9 cellular contexts compared by ENCODE assay signal in the genomic region with DNA sequence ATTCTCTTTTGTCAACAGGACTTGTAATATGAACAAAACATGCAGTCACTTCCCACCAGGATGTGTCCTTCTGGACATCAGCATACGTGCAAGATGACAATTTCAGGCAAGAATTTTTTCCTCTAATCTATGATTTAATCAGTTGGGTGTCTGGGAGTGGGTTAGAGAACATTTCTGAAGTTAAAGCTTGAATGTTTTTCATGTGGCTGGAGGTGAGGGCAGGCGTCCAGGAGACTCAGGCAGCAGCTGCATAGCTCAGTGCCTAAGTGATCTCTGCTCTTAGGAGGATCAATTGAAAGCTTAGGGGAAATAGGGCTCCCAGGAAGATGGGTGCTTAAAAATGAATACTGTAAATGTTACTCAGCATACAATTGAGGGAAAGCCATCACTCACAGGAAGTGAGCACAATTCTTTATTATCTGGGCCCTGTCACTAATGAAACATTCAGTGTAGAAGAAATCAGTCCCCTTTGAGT.
DNase-seq lines count a peak whose midpoint lies in the region; ATAC-seq and TF ChIP-seq lines count a peak whose summit lies in the region.
"Had no signal": no experiment of that assay in that cellular context is flagged by ENCODE, and none has a peak within 500 bp of the region (broad histone marks: within the 10 kb centered on the region; RNA-seq: fewer than 3 reads in every experiment).

No MANE protein-coding gene starts in this region.

- H3K27ac ChIP-seq in lung (ENCODE audit: low read depth in 1 of 2, low read length in 1 of 2) (peak overlapping the region; percentile 90 to 92), upper lobe of left lung (peak overlapping the region; percentile 58 to 75 (median 67))
- H3K27ac ChIP-seq: C4-2B had no signal

- TF ChIP-seq CTCF in activated CD8-positive, alpha-beta T cell treated with anti-CD3 and anti-CD28 coated beads for 36 hours (IDR thresholded peaks at IDR 0.05): no peak
- TF ChIP-seq CTCF in chondrocyte (IDR thresholded peaks at IDR 0.05) (no peak), lung (IDR thresholded peaks at IDR 0.05; ENCODE audit: control extremely low read depth, extremely low read depth) (no peak), upper lobe of left lung (IDR thresholded peaks at IDR 0.05) (no peak)

- ATAC-seq in activated CD8-positive, alpha-beta T cell treated with anti-CD3 and anti-CD28 coated beads, Interleukin-2, amount 10 ng/mL, durations not matched to agents 7 days and 5 days: no peak
- ATAC-seq in activated CD8-positive, alpha-beta T cell treated with anti-CD3 and anti-CD28 coated beads for 36 hours: no peak
- ATAC-seq in lung (ENCODE audit: insufficient read depth, low FRiP score) (no peak), upper lobe of left lung (ENCODE audit: low FRiP score in 2 of 2) (peak in 1 of 2 donors; percentile 82)

- POLR2A ChIA-PET in activated CD8-positive, alpha-beta T cell treated with anti-CD3 and anti-CD28 coated beads, Interleukin-2, amount 10 ng/mL, durations not matched to agents 7 days and 5 days (lab: Charles Lee): no interaction called here
- POLR2A ChIA-PET in activated CD8-positive, alpha-beta T cell treated with anti-CD3 and anti-CD28 coated beads for 36 hours (lab: Charles Lee): no interaction called here

- TF ChIP-seq EP300 in upper lobe of left lung (IDR thresholded peaks at IDR 0.05): peak in 1 of 4 donors; percentile 30

- H3K9me3 ChIP-seq in lung (ENCODE audit: control insufficient read depth in 2 of 2, insufficient read depth in 1 of 2, low read length in 1 of 2) (no peaks in the 10 kb centered on the region), upper lobe of left lung (no peaks in the 10 kb centered on the region)

- no peak for DNase-seq in activated CD8-positive, alpha-beta T cell treated with anti-CD3 and anti-CD28 coated beads, Interleukin-2, amount 10 ng/mL, durations not matched to agents 7 days and 5 days
- DNase-seq in activated CD8-positive, alpha-beta T cell treated with anti-CD3 and anti-CD28 coated beads for 36 hours: no peak
- DNase-seq in chondrocyte (ENCODE audit: low spot score): no peak
- DNase-seq in lung (ENCODE audit: low spot score): no peak
- DNase-seq in upper lobe of left lung: no peak
- no peak for DNase-seq in activated CD8-positive, alpha-beta memory T cell treated with anti-CD3 and anti-CD28 coated beads, Interleukin-2, amount 50 U/mL, for 4 hours
- no peak for DNase-seq in AML-193 (lab: John Stamatoyannopoulos, UW)
- no peak for DNase-seq in ecto neural progenitor cell (ENCODE audit: low spot score)

- no peak for TF ChIP-seq POLR2A in upper lobe of left lung (IDR thresholded peaks at IDR 0.05)

- no peaks in the 10 kb centered on the region for H3K36me3 Mint-ChIP-seq in activated CD8-positive, alpha-beta T cell treated with anti-CD3 and anti-CD28 coated beads, Interleukin-2, amount 10 ng/mL, durations not matched to agents 7 days and 5 days (ENCODE audit: low read depth)
- H3K36me3 Mint-ChIP-seq in activated CD8-positive, alpha-beta T cell treated with anti-CD3 and anti-CD28 coated beads for 36 hours (ENCODE audit: low read depth): no peaks in the 10 kb centered on the region
- H3K36me3 Mint-ChIP-seq in chondrocyte (ENCODE audit: low read depth): peaks cover 2% of the 10 kb centered on the region

- H3K4me3 ChIP-seq in lung (no peak overlapping the region), upper lobe of left lung (peak overlapping the region in 1 of 4 donors; percentile 22)

- H3K4me1 ChIP-seq in lung (ENCODE audit: control insufficient read depth in 2 of 2, insufficient read depth in 2 of 2, low read length in 2 of 2): peaks cover 0 to 21% of the 10 kb centered on the region in 2 donors
- peaks cover 4 to 14% (median 8%) of the 10 kb centered on the region in 4 donors for H3K4me1 ChIP-seq in upper lobe of left lung

- WGBS in lung, 2 donors: 41 to 71% methylated on average over 2 of the region's 2 CpGs
- 36 to 50% methylated on average over 2 of the region's 2 CpGs for WGBS in upper lobe of left lung, 2 donors

- H3K36me3 ChIP-seq in lung (ENCODE audit: control insufficient read depth in 2 of 2, insufficient read depth in 2 of 2, low read length in 2 of 2): no peaks in the 10 kb centered on the region
- H3K36me3 ChIP-seq in upper lobe of left lung: no peaks in the 10 kb centered on the region

- CTCF ChIA-PET in activated CD8-positive, alpha-beta T cell treated with anti-CD3 and anti-CD28 coated beads, Interleukin-2, amount 10 ng/mL, durations not matched to agents 7 days and 5 days (lab: Charles Lee): interaction anchor here (0.6 kb wide), 1 partner anchor 1553 kb away, joined by 3 read pairs; no protein-coding TSS in a partner anchor
- CTCF ChIA-PET in activated CD8-positive, alpha-beta T cell treated with anti-CD3 and anti-CD28 coated beads for 36 hours (lab: Charles Lee): no interaction called here

- H3K9me3 Mint-ChIP-seq in activated CD8-positive, alpha-beta T cell treated with anti-CD3 and anti-CD28 coated beads, Interleukin-2, amount 10 ng/mL, durations not matched to agents 7 days and 5 days (ENCODE audit: insufficient read depth): peaks cover 6% of the 10 kb centered on the region
- H3K9me3 Mint-ChIP-seq in activated CD8-positive, alpha-beta T cell treated with anti-CD3 and anti-CD28 coated beads for 36 hours: no peaks in the 10 kb centered on the region
- H3K9me3 Mint-ChIP-seq in chondrocyte (ENCODE audit: low read depth): peaks cover 7% of the 10 kb centered on the region

- no peaks in the 10 kb centered on the region for H3K27me3 Mint-ChIP-seq in activated CD8-positive, alpha-beta T cell treated with anti-CD3 and anti-CD28 coated beads, Interleukin-2, amount 10 ng/mL, durations not matched to agents 7 days and 5 days (ENCODE audit: low read depth)
- no peaks in the 10 kb centered on the region for H3K27me3 Mint-ChIP-seq in activated CD8-positive, alpha-beta T cell treated with anti-CD3 and anti-CD28 coated beads for 36 hours
- no peaks in the 10 kb centered on the region for H3K27me3 Mint-ChIP-seq in chondrocyte (ENCODE audit: low read depth)

- peak overlapping the region; percentile 26 for H3K27ac Mint-ChIP-seq in activated CD8-positive, alpha-beta T cell treated with anti-CD3 and anti-CD28 coated beads, Interleukin-2, amount 10 ng/mL, durations not matched to agents 7 days and 5 days
- no peak overlapping the region for H3K27ac Mint-ChIP-seq in activated CD8-positive, alpha-beta T cell treated with anti-CD3 and anti-CD28 coated beads for 36 hours
- peak overlapping the region; percentile 98 for H3K27ac Mint-ChIP-seq in chondrocyte (ENCODE audit: unreplicated experiment)

- H3K27me3 ChIP-seq in lung (ENCODE audit: control insufficient read depth, insufficient read depth) (no peaks in the 10 kb centered on the region), upper lobe of left lung (no peaks in the 10 kb centered on the region)

- peaks cover 41% of the 10 kb centered on the region for H3K4me1 Mint-ChIP-seq in activated CD8-positive, alpha-beta T cell treated with anti-CD3 and anti-CD28 coated beads, Interleukin-2, amount 10 ng/mL, durations not matched to agents 7 days and 5 days (ENCODE audit: low read depth)
- H3K4me1 Mint-ChIP-seq in activated CD8-positive, alpha-beta T cell treated with anti-CD3 and anti-CD28 coated beads for 36 hours (ENCODE audit: low read depth): peaks cover 40% of the 10 kb centered on the region
- H3K4me1 Mint-ChIP-seq in chondrocyte (ENCODE audit: low read depth): peaks cover 87% of the 10 kb centered on the region

- intact Hi-C loops in activated CD8-positive, alpha-beta T cell treated with anti-CD3 and anti-CD28 coated beads for 36 hours (cut with micrococcal nuclease): no loop called here

- no peak overlapping the region for H3K4me3 Mint-ChIP-seq in activated CD8-positive, alpha-beta T cell treated with anti-CD3 and anti-CD28 coated beads, Interleukin-2, amount 10 ng/mL, durations not matched to agents 7 days and 5 days
- H3K4me3 Mint-ChIP-seq in activated CD8-positive, alpha-beta T cell treated with anti-CD3 and anti-CD28 coated beads for 36 hours: no peak overlapping the region
- H3K4me3 Mint-ChIP-seq in chondrocyte (ENCODE audit: unreplicated experiment): peak overlapping the region; percentile 75
